ENCODE assay signal across 16 cellular contexts in genomic region chr12:86838709-86839108, GRCh38.
DNase-seq lines count a peak whose midpoint lies in the region; ATAC-seq, FAIRE-seq and TF ChIP-seq lines count a peak whose summit lies in the region.
"Had no signal": no experiment of that assay in that cellular context is flagged by ENCODE, and none has a peak within 500 bp of the region (broad histone marks: within the 10 kb centered on the region; RNA-seq: fewer than 3 reads in every experiment).

No MANE protein-coding gene starts in this region.

- no peak for TF ChIP-seq POLR2A in endothelial cell of umbilical vein (IDR thresholded peaks at IDR 0.05; ENCODE audit: low read depth, low read length)

- no peaks in the 10 kb centered on the region for H3K9me1 ChIP-seq in endothelial cell of umbilical vein (replicated peaks; ENCODE audit: control insufficient read depth, extremely low read depth, insufficient read depth, low read length)

- intact Hi-C loops in right cardiac atrium (cut with DNase I) (no loop called here), left ventricle myocardium superior (cut with micrococcal nuclease) (no loop called here), endothelial cell of umbilical vein (cut with micrococcal nuclease) (no loop called here), aorta (cut with DNase I) (no loop called here)

- 28% methylated on average over 4 of the region's 4 CpGs for WGBS in right cardiac atrium
- no CpG with 5 or more reads among the region's 4 CpGs for WGBS in mesendoderm (ENCODE audit: extremely low coverage, insufficient coverage, low lambda C conversion rate)
- WGBS in aorta, 2 donors: 17 to 20% methylated on average over 4 of the region's 4 CpGs

- H3K23ac ChIP-seq in mesendoderm (ENCODE audit: low read length): no peak overlapping the region

- no peak overlapping the region for H4K5ac ChIP-seq in mesendoderm (ENCODE audit: low read length)

- H3K56ac ChIP-seq in mesendoderm (ENCODE audit: low read length): no peak overlapping the region

- POLR2A ChIA-PET in endothelial cell of umbilical vein (lab: Charles Lee): no interaction called here

- H3K9me3 ChIP-seq in right cardiac atrium (ENCODE audit: control insufficient read depth, low read length) (no peaks in the 10 kb centered on the region), endothelial cell of umbilical vein (replicated peaks; ENCODE audit: control insufficient read depth, insufficient read depth, low read length) (no peaks in the 10 kb centered on the region), aorta (ENCODE audit: control insufficient read depth, low read length) (no peaks in the 10 kb centered on the region)
- H3K9me3 ChIP-seq: A549, uterus had no signal

- H3K79me2 ChIP-seq in endothelial cell of umbilical vein (ENCODE audit: control insufficient read depth, insufficient read depth, low read length) (no peaks in the 10 kb centered on the region), mesendoderm (ENCODE audit: control insufficient read depth, insufficient read depth, low read length) (no peaks in the 10 kb centered on the region)

- no peaks in the 10 kb centered on the region for H3K27me3 ChIP-seq in right cardiac atrium (ENCODE audit: control insufficient read depth, insufficient read depth)
- H3K27me3 ChIP-seq in endothelial cell of umbilical vein (ENCODE audit: control insufficient read depth in 2 of 2, insufficient read depth in 2 of 2, low read length in 2 of 2): no peaks in the 10 kb centered on the region
- H3K27me3 ChIP-seq in mesendoderm (ENCODE audit: insufficient read depth, low read length, poor library complexity): no peaks in the 10 kb centered on the region
- no peaks in the 10 kb centered on the region for H3K27me3 ChIP-seq in aorta (ENCODE audit: control insufficient read depth in 1 of 2, insufficient read depth in 2 of 2, low read length in 1 of 2)
- H3K27me3 ChIP-seq: uterus had no signal

- peak; percentile 63 for FAIRE-seq in endothelial cell of umbilical vein (lab: Jason Lieb, UNC)
- FAIRE-seq: A549 had no signal

- in situ Hi-C loops in ACHN (cut with HindIII; ENCODE audit: low pct_ligation_motif_present, low pct_unique_long_range_greater_than_20kb, low sequenced_read_pairs): no loop called here

- dilution Hi-C loops in endothelial cell of umbilical vein (cut with MboI; ENCODE audit: extremely low pct_ligation_motif_present, low sequenced_read_pairs): no loop called here

- no peak overlapping the region for H4K8ac ChIP-seq in mesendoderm (ENCODE audit: low read depth, low read length)

- no peaks in the 10 kb centered on the region for H4K20me1 ChIP-seq in endothelial cell of umbilical vein (replicated peaks; ENCODE audit: control insufficient read depth, extremely low read depth, insufficient read depth, low read length)

- H3K4me1 ChIP-seq in right cardiac atrium (ENCODE audit: control insufficient read depth, insufficient read depth, low read length) (no peaks in the 10 kb centered on the region), endothelial cell of umbilical vein (ENCODE audit: control insufficient read depth, extremely low read depth, insufficient read depth, low read length) (no peaks in the 10 kb centered on the region), mesendoderm (ENCODE audit: control insufficient read depth, low read depth, low read length) (no peaks in the 10 kb centered on the region), aorta (ENCODE audit: control insufficient read depth in 1 of 2, insufficient read depth in 2 of 2, low read length in 2 of 2) (no peaks in the 10 kb centered on the region)
- H3K4me1 ChIP-seq: A549, uterus had no signal

- no peak overlapping the region for H3K27ac ChIP-seq in right cardiac atrium (ENCODE audit: low read length)
- H3K27ac ChIP-seq in endothelial cell of umbilical vein (ENCODE audit: insufficient read depth, low read depth, low read length): no peak overlapping the region
- no peak overlapping the region for H3K27ac ChIP-seq in mesendoderm (ENCODE audit: low read depth, low read length)
- no peak overlapping the region for H3K27ac ChIP-seq in aorta (ENCODE audit: low read depth in 1 of 2, low read length in 2 of 2)
- H3K27ac ChIP-seq: A549, HL-60, uterus had no signal

- no peak overlapping the region for H2BK5ac ChIP-seq in mesendoderm (ENCODE audit: low read length)

- no peaks in the 10 kb centered on the region for H3K36me3 ChIP-seq in endothelial cell of umbilical vein (ENCODE audit: control insufficient read depth in 2 of 2, extremely low read depth in 1 of 2, insufficient read depth in 2 of 2, low read length in 2 of 2)
- no peaks in the 10 kb centered on the region for H3K36me3 ChIP-seq in mesendoderm (ENCODE audit: control insufficient read depth, insufficient read depth, low read length)
- no peaks in the 10 kb centered on the region for H3K36me3 ChIP-seq in aorta (ENCODE audit: control insufficient read depth in 1 of 2, insufficient read depth in 2 of 2, low read length in 1 of 2)
- H3K36me3 ChIP-seq: uterus had no signal

- no peak overlapping the region for H2BK15ac ChIP-seq in mesendoderm (replicated peaks; ENCODE audit: low read depth)

- ATAC-seq in right cardiac atrium (no peak), left ventricle myocardium superior (no peak), aorta (ENCODE audit: low FRiP score) (peak; percentile 19), HG03457 (IDR thresholded peaks at IDR 0.05; ENCODE audit: unreplicated experiment) (no peak)
- ATAC-seq: A549, left cardiac atrium had no signal

- CTCF ChIA-PET in endothelial cell of umbilical vein (lab: Charles Lee): no interaction called here

- no peak overlapping the region for H2AK5ac ChIP-seq in mesendoderm (ENCODE audit: low read length)

- H3K18ac ChIP-seq in mesendoderm (ENCODE audit: low read length): no peak overlapping the region

- BruUV-seq in endothelial cell of umbilical vein (replicated peaks; lab: Mats Ljungman, UMichigan): no TSS peak

- no peak overlapping the region for H3K4me2 ChIP-seq in endothelial cell of umbilical vein (ENCODE audit: insufficient read depth, low read length)
- no peak overlapping the region for H3K4me2 ChIP-seq in mesendoderm (ENCODE audit: low read length)
- H3K4me2 ChIP-seq: A549 had no signal

- no peaks in the 10 kb centered on the region for H3K79me1 ChIP-seq in mesendoderm (ENCODE audit: low read length)

- no peak overlapping the region for H2BK120ac ChIP-seq in mesendoderm (ENCODE audit: low read depth, low read length)

- DNase-seq in right cardiac atrium (no peak), left ventricle myocardium superior (no peak), endothelial cell of umbilical vein (ENCODE audit: low read depth, low spot score) (no peak), mesendoderm (peak; percentile 13), aorta (no peak), ACHN (no peak), activated gamma-delta T cell (lab: John Stamatoyannopoulos, UW) (no peak)
- DNase-seq: CD4-positive, alpha-beta T cell; DND-41; erythroblast; KG1; left cardiac atrium; uterus had no signal

- H3K4me3 ChIP-seq in right cardiac atrium (ENCODE audit: low read length): peak overlapping the region; percentile 25
- H3K4me3 ChIP-seq in endothelial cell of umbilical vein (replicated peaks in 1 of 3; ENCODE audit: insufficient read depth in 1 of 3, low read depth in 1 of 3, low read length in 3 of 3): no peak overlapping the region
- no peak overlapping the region for H3K4me3 ChIP-seq in mesendoderm (ENCODE audit: low read length)
- H3K4me3 ChIP-seq in aorta (ENCODE audit: low read length in 2 of 2): no peak overlapping the region
- H3K4me3 ChIP-seq: A549, uterus had no signal

- no peak overlapping the region for H2AFZ ChIP-seq in endothelial cell of umbilical vein (ENCODE audit: low read depth, low read length)

- H3K4ac ChIP-seq in mesendoderm (ENCODE audit: low read depth, low read length): no peak overlapping the region

- no peak for TF ChIP-seq CTCF in endothelial cell of umbilical vein (IDR thresholded peaks at IDR 0.05; ENCODE audit: extremely low read depth in 1 of 2, insufficient read depth in 1 of 2, low read depth in 1 of 2, low read length in 2 of 2)

- H3K9ac ChIP-seq in endothelial cell of umbilical vein (replicated peaks; ENCODE audit: extremely low read depth, insufficient read depth, low read length) (no peak overlapping the region), mesendoderm (ENCODE audit: low read length) (no peak overlapping the region)

TF ChIP-seq in endothelial cell of umbilical vein, 7 proteins besides CTCF, POLR2A, EP300 and RAD21:
- no peak for TF ChIP-seq JUN (IDR thresholded peaks at IDR 0.05; ENCODE audit: borderline replicate concordance, insufficient read depth, insufficient read length, low read depth)
- TF ChIP-seq FOS (IDR thresholded peaks at IDR 0.05; ENCODE audit: borderline replicate concordance, insufficient read depth, low read length): no peak
- TF ChIP-seq MAX (IDR thresholded peaks at IDR 0.05; ENCODE audit: insufficient read depth, insufficient read length): no peak
- TF ChIP-seq EZH2 (IDR thresholded peaks at IDR 0.05; ENCODE audit: borderline replicate concordance, low read depth, low read length, severe bottlenecking): no peak
- no peak for TF ChIP-seq POLR2AphosphoS5 (IDR thresholded peaks at IDR 0.05; ENCODE audit: insufficient read depth, low read depth, low read length)
- no peak for TF ChIP-seq GATA2 (IDR thresholded peaks at IDR 0.05; ENCODE audit: insufficient read depth, insufficient read length, low read depth, low read length)
- TF ChIP-seq MYC (IDR thresholded peaks at IDR 0.05; ENCODE audit: low read depth, low read length): no peak
TF ChIP-seq in endothelial cell of umbilical vein: peak in this region for 0.
